Comparison of ENCODE assay signal across 31 cellular contexts in genomic region chr2:197846120-197846519, GRCh38. TPM values are rescaled to one million over a fixed set of nuclear protein-coding genes. Genes with fewer than 3 reads are reported as not detected.
"Had no signal": no experiment of that assay in that cellular context is flagged by ENCODE, and none has a peak within 500 bp of the region (broad histone marks: within the 10 kb centered on the region; RNA-seq: fewer than 3 reads in every experiment).

No MANE protein-coding gene starts in this region.

- H3K36me3 Mint-ChIP-seq: mesothelial cell of epicardium; natural killer cell; neural progenitor cell; stimulated activated memory B cell treated with anti-CD40 and anti-IgM and Interleukin-4, amounts not matched to agents 10 μg/mL and 1 μg/mL and 100 μg/mL, for 72 hours; type B pancreatic cell had no signal

- H3K4me1 Mint-ChIP-seq: activated B cell treated with CpG ODN at 0.5 μM for 24 hours; mesothelial cell of epicardium; natural killer cell; neural progenitor cell; stimulated activated memory B cell treated with anti-CD40 and anti-IgM and Interleukin-4, amounts not matched to agents 10 μg/mL and 1 μg/mL and 100 μg/mL, for 72 hours had no signal

- H3K4me3 Mint-ChIP-seq: activated B cell treated with CpG ODN at 0.5 μM for 24 hours; activated CD4-positive, alpha-beta T cell treated with anti-CD3 and anti-CD28 coated beads for 36 hours; activated CD8-positive, alpha-beta T cell treated with anti-CD3 and anti-CD28 coated beads, Interleukin-2, amount 10 ng/mL, durations not matched to agents 7 days and 5 days; activated naive CD8-positive, alpha-beta T cell treated with anti-CD3 and anti-CD28 coated beads, Interleukin-2, amount 50 U/mL, for 24 hours; activated T-helper 1 cell treated with anti-CD3 and anti-CD28 coated beads, Interleukin-12 subunit alpha, Interleukin-12 subunit beta, Interleukin-2, Interleukin-4 antibody, amounts not matched to agents 30 ng/mL and 10 ng/mL and 1 ng/mL, durations not matched to agents 14 hours and 24 hours and 36 hours; mesothelial cell of epicardium; natural killer cell; neural progenitor cell; stimulated activated memory B cell treated with anti-CD40 and anti-IgM and Interleukin-4, amounts not matched to agents 10 μg/mL and 1 μg/mL and 100 μg/mL, for 72 hours; stimulated activated naive CD8-positive, alpha-beta T cell treated with anti-CD3 and anti-CD28 coated beads, Interleukin-15, amount 100 ng/mL, for 72 hours; T-helper 2 cell treated with Interferon-gamma antibody and Interleukin-4, amounts not matched to agents 5 μg/mL and 100 μg/mL, for 36 hours; type B pancreatic cell had no signal

- H3K9me3 ChIP-seq: left lung, psoas muscle, sigmoid colon, uterus had no signal

- H3K4me2 ChIP-seq: neural progenitor cell had no signal

- H3K9me3 Mint-ChIP-seq: activated B cell treated with CpG ODN at 0.5 μM for 24 hours; activated naive CD8-positive, alpha-beta T cell treated with anti-CD3 and anti-CD28 coated beads, Interleukin-2, amount 50 U/mL, for 24 hours; activated T-helper 1 cell treated with anti-CD3 and anti-CD28 coated beads, Interleukin-12 subunit alpha, Interleukin-12 subunit beta, Interleukin-2, Interleukin-4 antibody, amounts not matched to agents 30 ng/mL and 10 ng/mL and 1 ng/mL, durations not matched to agents 14 hours and 24 hours and 36 hours; neural progenitor cell; stimulated activated memory B cell treated with anti-CD40 and anti-IgM and Interleukin-4, amounts not matched to agents 10 μg/mL and 1 μg/mL and 100 μg/mL, for 72 hours; stimulated activated naive CD8-positive, alpha-beta T cell treated with anti-CD3 and anti-CD28 coated beads, Interleukin-15, amount 100 ng/mL, for 72 hours; T-cell; T-helper 2 cell treated with Interferon-gamma antibody and Interleukin-4, amounts not matched to agents 5 μg/mL and 100 μg/mL, for 36 hours; type B pancreatic cell had no signal

- H3K27me3 ChIP-seq: left lung, sigmoid colon, uterus had no signal

- H3K27me3 Mint-ChIP-seq: activated CD4-positive, alpha-beta T cell treated with anti-CD3 and anti-CD28 coated beads for 36 hours; activated naive CD8-positive, alpha-beta T cell treated with anti-CD3 and anti-CD28 coated beads, Interleukin-2, amount 50 U/mL, for 24 hours; stimulated activated naive CD8-positive, alpha-beta T cell treated with anti-CD3 and anti-CD28 coated beads, Interleukin-15, amount 100 ng/mL, for 72 hours; T-cell had no signal

- H3K9ac ChIP-seq: neural progenitor cell, parathyroid adenoma had no signal

- H3K4me3 ChIP-seq: left lung, neural progenitor cell, psoas muscle, sigmoid colon, uterus had no signal

- H3K27ac ChIP-seq: foreskin keratinocyte, neural progenitor cell, parathyroid adenoma, psoas muscle, uterus had no signal

- H2AFZ ChIP-seq: neural progenitor cell, parathyroid adenoma had no signal

- H3K36me3 ChIP-seq: left lung, neural progenitor cell, sigmoid colon, uterus had no signal

- DNase-seq: activated B cell treated with CpG ODN at 0.5 μM for 24 hours; activated CD4-positive, alpha-beta T cell treated with anti-CD3 and anti-CD28 coated beads for 36 hours; activated CD8-positive, alpha-beta T cell treated with anti-CD3 and anti-CD28 coated beads, Interleukin-2, amount 10 ng/mL, durations not matched to agents 7 days and 5 days; activated gamma-delta T cell; activated naive CD4-positive, alpha-beta T cell treated with anti-CD3 and anti-CD28 coated beads, Interleukin-2, amount 50 U/mL, for 16 hours; activated naive CD8-positive, alpha-beta T cell treated with anti-CD3 and anti-CD28 coated beads, Interleukin-2, amount 50 U/mL, for 24 hours; activated T-cell treated with anti-CD3 and anti-CD28 coated beads for 4 hours; amygdala; central memory CD4-positive, alpha-beta T cell; foreskin keratinocyte; kidney glomerular epithelial cell; left lung; mammary epithelial cell; natural killer cell; occipital lobe; psoas muscle; sigmoid colon; small intestine; stimulated activated CD4-positive, alpha-beta T cell treated with anti-CD3 and anti-CD28 coated beads, Interleukin-4, amount 100 ng/mL, for 4 hours; stimulated activated CD8-positive, alpha-beta memory T cell treated with anti-CD3 and anti-CD28 coated beads, Interleukin-4, amount 100 ng/mL, for 48 hours; stimulated activated naive CD8-positive, alpha-beta T cell treated with anti-CD3 and anti-CD28 coated beads, Interleukin-15, amount 100 ng/mL, for 72 hours; substantia nigra; T-cell; uterus had no signal

- H3K4me1 ChIP-seq: left lung, neural progenitor cell, uterus had no signal

- H3K27ac Mint-ChIP-seq: activated B cell treated with CpG ODN at 0.5 μM for 24 hours; activated CD8-positive, alpha-beta T cell treated with anti-CD3 and anti-CD28 coated beads, Interleukin-2, amount 10 ng/mL, durations not matched to agents 7 days and 5 days; activated naive CD8-positive, alpha-beta T cell treated with anti-CD3 and anti-CD28 coated beads, Interleukin-2, amount 50 U/mL, for 24 hours; activated T-helper 1 cell treated with anti-CD3 and anti-CD28 coated beads, Interleukin-12 subunit alpha, Interleukin-12 subunit beta, Interleukin-2, Interleukin-4 antibody, amounts not matched to agents 30 ng/mL and 10 ng/mL and 1 ng/mL, durations not matched to agents 14 hours and 24 hours and 36 hours; mesothelial cell of epicardium; natural killer cell; neural progenitor cell; stimulated activated memory B cell treated with anti-CD40 and anti-IgM and Interleukin-4, amounts not matched to agents 10 μg/mL and 1 μg/mL and 100 μg/mL, for 72 hours; stimulated activated naive CD8-positive, alpha-beta T cell treated with anti-CD3 and anti-CD28 coated beads, Interleukin-15, amount 100 ng/mL, for 72 hours; T-helper 2 cell treated with Interferon-gamma antibody and Interleukin-4, amounts not matched to agents 5 μg/mL and 100 μg/mL, for 36 hours; type B pancreatic cell had no signal

RNA-seq across cellular contexts. Expression of gene PLCL1, which starts 41.7 kb away (rescaled TPM):
- total RNA-seq: foreskin keratinocyte had no signal
- polyA plus RNA-seq: foreskin keratinocyte, mammary epithelial cell had no signal
